ENCODE assay signal across 8 cellular contexts in the genomic region with DNA sequence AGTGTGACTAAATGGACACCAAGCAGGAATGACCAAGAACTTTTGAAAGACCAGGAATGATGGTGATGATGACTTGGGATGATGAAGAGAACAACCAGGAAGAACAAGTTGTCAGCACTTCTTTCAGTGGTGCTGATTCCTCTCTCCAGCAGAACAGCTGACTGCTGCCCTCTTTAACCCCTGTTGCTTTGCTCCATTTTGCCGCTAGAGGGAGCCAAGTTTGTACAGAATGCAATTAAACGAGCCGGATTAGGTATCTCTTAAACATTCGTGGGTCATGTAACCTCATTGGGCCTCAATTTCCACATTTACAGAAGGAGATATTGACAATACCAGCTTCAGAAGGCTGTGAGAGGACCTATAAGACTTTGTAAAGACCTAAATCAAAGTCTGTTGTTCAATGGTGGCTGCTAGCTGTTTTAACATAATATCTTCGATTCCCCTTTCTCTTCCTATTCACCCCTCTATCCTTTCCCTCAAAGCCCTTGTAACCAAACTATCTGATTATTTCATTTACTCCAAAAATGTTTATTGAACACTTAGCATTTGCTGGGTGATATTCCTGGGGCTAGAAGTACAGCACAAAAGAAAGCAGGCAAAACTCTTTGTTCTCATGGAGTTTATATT. TPM values are rescaled to one million over a fixed set of nuclear protein-coding genes. Genes with fewer than 3 reads are reported as not detected.
DNase-seq lines count a peak whose midpoint lies in the region; ATAC-seq, FAIRE-seq and TF ChIP-seq lines count a peak whose summit lies in the region.

No MANE protein-coding gene starts in this region.

- TF ChIP-seq RAD21 in A549 (conservative IDR thresholded peaks at IDR 0.05 in 1 of 2, IDR thresholded peaks at IDR 0.05 in 1 of 2): peak; percentile 82 to 88

- no peak for TF ChIP-seq EP300 in A549 (IDR thresholded peaks at IDR 0.05)

- POLR2A ChIA-PET in A549 (lab: Yijun Ruan, JAX): no interaction called here

- H3K27me3 ChIP-seq in dorsolateral prefrontal cortex: peaks cover 0 to 4% (median 0%) of the 10 kb centered on the region in 45 donors

- FAIRE-seq in A549 (lab: Jason Lieb, UNC): peak; percentile 65

- H3K27ac ChIP-seq in A549 (no peak overlapping the region), dorsolateral prefrontal cortex (no peak overlapping the region)

- H3K4me2 ChIP-seq in A549: peak overlapping the region; percentile 26; the same call in 1 of the 3 replicates

- H3K9me3 ChIP-seq in A549: no peaks in the 10 kb centered on the region

- intact Hi-C loops in dorsolateral prefrontal cortex (cut with DNase I): loop anchor here in 1 of 2 donors (5.0 kb wide), 1 partner anchor 1689 kb away; no protein-coding TSS in a partner anchor

- TF ChIP-seq CTCF in A549 (IDR thresholded peaks at IDR 0.05): peak; percentile 88
- TF ChIP-seq CTCF in GM13977 (IDR thresholded peaks at IDR 0.05; ENCODE audit: extremely low read depth, insufficient read depth, missing control alignments): peak; percentile 95
- TF ChIP-seq CTCF in dorsolateral prefrontal cortex (IDR thresholded peaks at IDR 0.05 in 54 of 56, conservative IDR thresholded peaks at IDR 0.05 in 2 of 56; ENCODE audit: low read depth in 1 of 56, partially characterized antibody in 56 of 56): peak; percentile 55 to 85 (median 78)

- DNase-seq in A549 (ENCODE audit: low read depth in 1 of 2, low spot score in 1 of 2): peak; percentile 35 to 62
- DNase-seq in GM13977 (ENCODE audit: low spot score): peak; percentile 47
- DNase-seq in NCI-H2196 (lab: John Stamatoyannopoulos, UW; ENCODE audit: unreplicated experiment): peak; percentile 71
- DNase-seq in activated CD4-positive, alpha-beta T cell treated with anti-CD3 and anti-CD28 coated beads for 4 hours: peak; percentile 47 to 56
- DNase-seq in dorsolateral prefrontal cortex: peak in 7 of 10 donors; percentile 9 to 70 (median 55)
- peak; percentile 81 for DNase-seq in medulla oblongata (ENCODE audit: extremely low spot score)
- DNase-seq in stimulated activated CD8-positive, alpha-beta memory T cell treated with anti-CD3 and anti-CD28 coated beads, Interleukin-4, amount 100 ng/mL, for 24 hours (ENCODE audit: low read depth): peak; percentile 24

- ATAC-seq in A549: peak; percentile 86 to 96; a peak in 5 of 6 replicates
- peak; percentile 84 for ATAC-seq in HG02973 (IDR thresholded peaks at IDR 0.05; ENCODE audit: unreplicated experiment)

- in situ Hi-C loops in GM13977 (cut with MboI; ENCODE audit: low pct_unique_long_range_greater_than_20kb, low sequenced_read_pairs, unreplicated experiment): no loop called here

- WGBS in A549 (ENCODE audit: missing lambda C conversion rate): 7% methylated on average over 5 of the region's 5 CpGs

- H3K4me3 ChIP-seq in A549 (no peak overlapping the region), dorsolateral prefrontal cortex (peak overlapping the region in 1 of 59 donors; percentile 12)

- H3K4me1 ChIP-seq in A549: no peaks in the 10 kb centered on the region

- CTCF ChIA-PET in A549 (lab: Yijun Ruan, JAX): interaction anchor here (0.9 to 3.1 kb wide), 11 partner anchors 9 to 1688 kb away, joined by 3 to 22 read pairs (median 5); no protein-coding TSS in a partner anchor

- no peak for TF ChIP-seq POLR2A in A549 (IDR thresholded peaks at IDR 0.05; ENCODE audit: low read length)

TF ChIP-seq in A549, 52 proteins besides CTCF, POLR2A, EP300 and RAD21:
- TF ChIP-seq RNF2 (IDR thresholded peaks at IDR 0.05; ENCODE audit: borderline replicate concordance, low read depth) (no peak), PHF8 (IDR thresholded peaks at IDR 0.05; ENCODE audit: borderline replicate concordance, low read depth) (no peak), HEYL (CRISPR knock-in tag; IDR thresholded peaks at IDR 0.05) (no peak), KDM5A (IDR thresholded peaks at IDR 0.05) (no peak), ZSCAN20 (CRISPR knock-in tag; IDR thresholded peaks at IDR 0.05) (no peak), RFX5 (IDR thresholded peaks at IDR 0.05) (no peak), JUN (IDR thresholded peaks at IDR 0.05) (no peak), EHF (CRISPR knock-in tag; IDR thresholded peaks at IDR 0.05) (no peak), MAFK (IDR thresholded peaks at IDR 0.05; ENCODE audit: partially characterized antibody) (peak; percentile 9), SMC3 (IDR thresholded peaks at IDR 0.05) (peak; percentile 66)
- TF ChIP-seq, protein P1, sequence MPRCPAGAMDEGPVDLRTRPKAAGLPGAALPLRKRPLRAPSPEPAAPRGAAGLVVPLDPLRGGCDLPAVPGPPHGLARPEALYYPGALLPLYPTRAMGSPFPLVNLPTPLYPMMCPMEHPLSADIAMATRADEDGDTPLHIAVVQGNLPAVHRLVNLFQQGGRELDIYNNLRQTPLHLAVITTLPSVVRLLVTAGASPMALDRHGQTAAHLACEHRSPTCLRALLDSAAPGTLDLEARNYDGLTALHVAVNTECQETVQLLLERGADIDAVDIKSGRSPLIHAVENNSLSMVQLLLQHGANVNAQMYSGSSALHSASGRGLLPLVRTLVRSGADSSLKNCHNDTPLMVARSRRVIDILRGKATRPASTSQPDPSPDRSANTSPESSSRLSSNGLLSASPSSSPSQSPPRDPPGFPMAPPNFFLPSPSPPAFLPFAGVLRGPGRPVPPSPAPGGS (IDR thresholded peaks at IDR 0.05): no peak
- TF ChIP-seq, protein P2, sequence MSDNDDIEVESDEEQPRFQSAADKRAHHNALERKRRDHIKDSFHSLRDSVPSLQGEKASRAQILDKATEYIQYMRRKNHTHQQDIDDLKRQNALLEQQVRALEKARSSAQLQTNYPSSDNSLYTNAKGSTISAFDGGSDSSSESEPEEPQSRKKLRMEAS (IDR thresholded peaks at IDR 0.05): no peak
- TF ChIP-seq, protein P3, sequence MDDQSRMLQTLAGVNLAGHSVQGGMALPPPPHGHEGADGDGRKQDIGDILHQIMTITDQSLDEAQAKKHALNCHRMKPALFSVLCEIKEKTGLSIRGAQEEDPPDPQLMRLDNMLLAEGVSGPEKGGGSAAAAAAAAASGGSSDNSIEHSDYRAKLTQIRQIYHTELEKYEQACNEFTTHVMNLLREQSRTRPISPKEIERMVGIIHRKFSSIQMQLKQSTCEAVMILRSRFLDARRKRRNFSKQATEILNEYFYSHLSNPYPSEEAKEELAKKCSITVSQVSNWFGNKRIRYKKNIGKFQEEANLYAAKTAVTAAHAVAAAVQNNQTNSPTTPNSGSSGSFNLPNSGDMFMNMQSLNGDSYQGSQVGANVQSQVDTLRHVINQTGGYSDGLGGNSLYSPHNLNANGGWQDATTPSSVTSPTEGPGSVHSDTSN (IDR thresholded peaks at IDR 0.05): no peak

RNA-seq across cellular contexts. Expression of gene OR4S1, which starts 1.9 kb away (rescaled TPM):
- polyA plus RNA-seq in A549 (2011; rRNA removed) (not detected in 2 replicates), A549 (2017; fragmentation: RNase III; extraction: RNeasy Plus Mini Kit Qiagen cat#74134 plus additional on column Dnase treatment) (not detected in 3 replicates)
- not detected in 2 replicates for polyA plus RNA-seq in A549 (2012; cell fraction: cytosol; rRNA removed)
- not detected in 2 replicates for polyA plus RNA-seq in A549 (2012; cell fraction: nucleus; rRNA removed)
- not detected in 2 replicates for polyA minus RNA-seq in A549 (2011; rRNA and poly(A)+ RNA removed)
- total RNA-seq in dorsolateral prefrontal cortex: not detected

RNA-seq across cellular contexts. Expression of gene OR4C3, which starts 16.8 kb away (rescaled TPM):
- polyA plus RNA-seq in A549 (2011; rRNA removed) (not detected in 2 replicates), A549 (2017; fragmentation: RNase III; extraction: RNeasy Plus Mini Kit Qiagen cat#74134 plus additional on column Dnase treatment) (not detected in 3 replicates)
- not detected in 2 replicates for polyA plus RNA-seq in A549 (2012; cell fraction: cytosol; rRNA removed)
- polyA plus RNA-seq in A549 (2012; cell fraction: nucleus; rRNA removed): not detected in 2 replicates
- not detected in 2 replicates for polyA minus RNA-seq in A549 (2011; rRNA and poly(A)+ RNA removed)
- total RNA-seq in dorsolateral prefrontal cortex: not detected

RNA-seq across cellular contexts. Expression of gene OR4X1, which starts 44.2 kb away (rescaled TPM):
- polyA plus RNA-seq in A549 (2011; rRNA removed) (not detected in 2 replicates), A549 (2017; fragmentation: RNase III; extraction: RNeasy Plus Mini Kit Qiagen cat#74134 plus additional on column Dnase treatment) (not detected in 3 replicates)
- polyA plus RNA-seq in A549 (2012; cell fraction: cytosol; rRNA removed): not detected in 2 replicates
- not detected in 2 replicates for polyA plus RNA-seq in A549 (2012; cell fraction: nucleus; rRNA removed)
- polyA minus RNA-seq in A549 (2011; rRNA and poly(A)+ RNA removed): not detected in 2 replicates
- not detected for total RNA-seq in dorsolateral prefrontal cortex

RNA-seq across cellular contexts. Expression of gene OR4C5, which starts 58.4 kb away (rescaled TPM):
- polyA plus RNA-seq in A549 (2011; rRNA removed) (not detected in 2 replicates), A549 (2017; fragmentation: RNase III; extraction: RNeasy Plus Mini Kit Qiagen cat#74134 plus additional on column Dnase treatment) (not detected in 3 replicates)
- not detected in 2 replicates for polyA plus RNA-seq in A549 (2012; cell fraction: cytosol; rRNA removed)
- polyA plus RNA-seq in A549 (2012; cell fraction: nucleus; rRNA removed): not detected in 2 replicates
- polyA minus RNA-seq in A549 (2011; rRNA and poly(A)+ RNA removed): not detected in 2 replicates
- not detected for total RNA-seq in dorsolateral prefrontal cortex

Comparison
In these comparisons a context has a peak if more than half of its experiments do, and no peak if none do; other contexts are left out.
1. DNase-seq: peak in every context shown above with its lines; median percentile 81 in medulla oblongata; 71 in NCI-H2196; 55 in dorsolateral prefrontal cortex; 52 in activated CD4-positive, alpha-beta T cell treated with anti-CD3 and anti-CD28 coated beads for 4 hours; 48 in A549; 47 in GM13977; 24 in stimulated activated CD8-positive, alpha-beta memory T cell treated with anti-CD3 and anti-CD28 coated beads, Interleukin-4, amount 100 ng/mL, for 24 hours.